28 cellular contexts compared by ENCODE assay signal in genomic region chr7:45623740-45624391, GRCh38.
"Had no signal": no experiment of that assay in that cellular context is flagged by ENCODE, and none has a peak within 500 bp of the region (broad histone marks: within the 10 kb centered on the region; RNA-seq: fewer than 3 reads in every experiment).

No MANE protein-coding gene starts in this region.

- DNase-seq: activated CD4-positive, alpha-beta memory T cell treated with anti-CD3 and anti-CD28 coated beads for 36 hours; activated CD4-positive, alpha-beta T cell treated with anti-CD3 and anti-CD28 coated beads for 48 hours; activated effector memory CD4-positive, alpha-beta T cell treated with Interleukin-2 at 50 U/mL for 16 hours; activated naive CD4-positive, alpha-beta T cell; activated naive CD8-positive, alpha-beta T cell treated with anti-CD3 and anti-CD28 coated beads, Interleukin-2, amount 50 U/mL, for 24 hours; activated T-cell treated with anti-CD3 and anti-CD28 coated beads, Interleukin-2, amount 50 U/mL, for 1 hour; amniotic stem cell; body of pancreas; NCI-H1092; NCI-H1417; NCI-H1694; NCI-H2029; NCI-H2107; NCI-H2171 treated with DMSO at 0.1 percent for 48 hours; NCI-H345; NCI-H510A; NCI-H69; NK-92 treated with Interleukin-12 subunit alpha and Interleukin-12 subunit beta, amount 100 ng/mL, for 24 hours; OCI-M1; SHP77 treated with DMSO at 0.1 percent for 48 hours had no signal

- H3K4me3 Mint-ChIP-seq: activated CD4-positive, alpha-beta memory T cell treated with anti-CD3 and anti-CD28 coated beads for 36 hours; activated naive CD8-positive, alpha-beta T cell treated with anti-CD3 and anti-CD28 coated beads, Interleukin-2, amount 50 U/mL, for 24 hours; central memory CD8-positive, alpha-beta T cell; T-helper 1 cell treated with Interleukin-12 subunit alpha and Interleukin-12 subunit beta and Interleukin-4 antibody, amounts not matched to agents 30 μg/mL and 1 μg/mL, for 36 hours had no signal

- H3K27ac ChIP-seq: ascending aorta, body of pancreas, KMS-11, Peyer's patch, RWPE1 had no signal

- H3K4me1 ChIP-seq: ascending aorta, body of pancreas, Peyer's patch had no signal

- H3K4me1 Mint-ChIP-seq: activated naive CD8-positive, alpha-beta T cell treated with anti-CD3 and anti-CD28 coated beads, Interleukin-2, amount 50 U/mL, for 24 hours; central memory CD8-positive, alpha-beta T cell had no signal

- H3K27me3 Mint-ChIP-seq: activated CD4-positive, alpha-beta memory T cell treated with anti-CD3 and anti-CD28 coated beads for 36 hours; central memory CD8-positive, alpha-beta T cell had no signal

- H3K27me3 ChIP-seq: ascending aorta, body of pancreas, Peyer's patch had no signal

- H3K36me3 Mint-ChIP-seq: activated CD4-positive, alpha-beta memory T cell treated with anti-CD3 and anti-CD28 coated beads for 36 hours; activated naive CD4-positive, alpha-beta T cell treated with anti-CD3 and anti-CD28 coated beads, Interleukin-2, amount 50 U/mL, for 72 hours had no signal

- ATAC-seq: activated CD4-positive, CD25-positive, alpha-beta regulatory T cell treated with anti-CD3 and anti-CD28 coated beads, Interleukin-2, amount 50 U/mL, for 24 hours; activated naive CD4-positive, alpha-beta T cell treated with anti-CD3 and anti-CD28 coated beads, Interleukin-2, amount 50 U/mL, for 72 hours; activated naive CD8-positive, alpha-beta T cell treated with anti-CD3 and anti-CD28 coated beads, Interleukin-2, amount 50 U/mL, for 24 hours; body of pancreas had no signal

- H3K27ac Mint-ChIP-seq: activated CD4-positive, alpha-beta memory T cell treated with anti-CD3 and anti-CD28 coated beads for 36 hours; activated naive CD8-positive, alpha-beta T cell treated with anti-CD3 and anti-CD28 coated beads, Interleukin-2, amount 50 U/mL, for 24 hours; T-helper 1 cell treated with Interleukin-12 subunit alpha and Interleukin-12 subunit beta and Interleukin-4 antibody, amounts not matched to agents 30 μg/mL and 1 μg/mL, for 36 hours had no signal
